In genomic region chr1:23169727-23170335, GRCh38 we compare ENCODE assay signal across 9 cellular contexts. TPM values are rescaled to one million over a fixed set of nuclear protein-coding genes. Genes with fewer than 3 reads are reported as not detected.
DNase-seq lines count a peak whose midpoint lies in the region; ATAC-seq and TF ChIP-seq lines count a peak whose summit lies in the region.
"Had no signal": no experiment of that assay in that cellular context is flagged by ENCODE, and none has a peak within 500 bp of the region (broad histone marks: within the 10 kb centered on the region; RNA-seq: fewer than 3 reads in every experiment).

No MANE protein-coding gene starts in this region.

- H3K4me3 Mint-ChIP-seq in activated CD8-positive, alpha-beta T cell treated with anti-CD3 and anti-CD28 coated beads for 36 hours: peak overlapping the region; percentile 97

- H3K9ac ChIP-seq in IMR-90 (ENCODE audit: low read depth, low read length): no peak overlapping the region

- BruUV-seq in IMR-90 (replicated peaks; lab: Mats Ljungman, UMichigan): no TSS peak

- in situ Hi-C loops in Caki2 (cut with HindIII; ENCODE audit: low pct_unique_long_range_greater_than_20kb, low sequenced_read_pairs): no loop called here
- in situ Hi-C loops in IMR-90 (cut with MboI; ENCODE audit: low sequenced_read_pairs): no loop called here

- peaks cover 34% of the 10 kb centered on the region for H4K20me1 ChIP-seq in IMR-90 (ENCODE audit: insufficient read depth, low read length)

- H3K18ac ChIP-seq in IMR-90 (ENCODE audit: low read depth, low read length): no peak overlapping the region

- H3K9me3 ChIP-seq in IMR-90 (ENCODE audit: control insufficient read depth, insufficient read depth, low read length) (no peaks in the 10 kb centered on the region), psoas muscle (no peaks in the 10 kb centered on the region)

- H3K9me1 ChIP-seq in IMR-90 (ENCODE audit: insufficient read depth, low read length): peaks cover 11% of the 10 kb centered on the region

- H3K4ac ChIP-seq in IMR-90 (ENCODE audit: low read depth, low read length): peak overlapping the region; percentile 53; the same call in 1 of the 2 replicates

- H3K14ac ChIP-seq in IMR-90 (replicated peaks; ENCODE audit: low read depth, low read length): no peak overlapping the region; the same call in 1 of the 2 replicates

- TF ChIP-seq POLR2A in IMR-90 (IDR thresholded peaks at IDR 0.05; ENCODE audit: low read depth, low read length): no peak

- no peaks in the 10 kb centered on the region for H3K36me3 Mint-ChIP-seq in activated CD8-positive, alpha-beta T cell treated with anti-CD3 and anti-CD28 coated beads for 36 hours (ENCODE audit: low read depth)

- no peak overlapping the region for H4K5ac ChIP-seq in IMR-90 (ENCODE audit: low read depth, low read length)

- peak; percentile 5; the same call in 1 of the 2 replicates for ATAC-seq in IMR-90 (ENCODE audit: low read depth)
- ATAC-seq in activated CD8-positive, alpha-beta T cell treated with anti-CD3 and anti-CD28 coated beads for 36 hours: peak; percentile 31
- ATAC-seq in foreskin keratinocyte: peak; percentile 23
- peak in 3 of 4 donors; percentile 46 to 57 (median 52) for ATAC-seq in psoas muscle
- ATAC-seq in HG03045 (IDR thresholded peaks at IDR 0.05; ENCODE audit: unreplicated experiment): no peak
- ATAC-seq in GM19324 (IDR thresholded peaks at IDR 0.05; ENCODE audit: low FRiP score, unreplicated experiment): no peak

- no peaks in the 10 kb centered on the region for H3K36me3 ChIP-seq in IMR-90 (ENCODE audit: control insufficient read depth, insufficient read depth, low read length)
- no peaks in the 10 kb centered on the region for H3K36me3 ChIP-seq in psoas muscle (ENCODE audit: insufficient read depth in 1 of 2, low read depth in 1 of 2)

- POLR2A ChIA-PET in IMR-90 (lab: Charles Lee; ENCODE audit: unreplicated experiment): no interaction called here
- POLR2A ChIA-PET in activated CD8-positive, alpha-beta T cell treated with anti-CD3 and anti-CD28 coated beads for 36 hours (lab: Charles Lee): interaction anchor here (0.7 to 2.9 kb wide), 6 partner anchors 46 to 457 kb away, joined by 3 to 11 read pairs (median 4); partner anchors contain the start of gene KDM1A

- no peak overlapping the region; the same call in 1 of the 2 replicates for H2BK20ac ChIP-seq in IMR-90 (ENCODE audit: low read depth, low read length)

- H3K27me3 Mint-ChIP-seq in activated CD8-positive, alpha-beta T cell treated with anti-CD3 and anti-CD28 coated beads for 36 hours: no peaks in the 10 kb centered on the region

- 48% methylated on average over 5 of the region's 5 CpGs; no CpG with 5 or more reads in 1 of the 2 experiments for WGBS in IMR-90 (ENCODE audit: extremely low coverage in 2 of 2, insufficient read length in 1 of 2), 2 experiments
- 31 to 47% (median 39%) methylated on average over 5 of the region's 5 CpGs for WGBS in psoas muscle, 3 donors

- peaks cover 5% of the 10 kb centered on the region for H3K4me1 ChIP-seq in IMR-90 (ENCODE audit: control insufficient read depth, insufficient read depth, low read length)
- H3K4me1 ChIP-seq in foreskin keratinocyte: peaks cover 21% of the 10 kb centered on the region
- peaks cover 11% of the 10 kb centered on the region for H3K4me1 ChIP-seq in psoas muscle

- H3K4me1 Mint-ChIP-seq in activated CD8-positive, alpha-beta T cell treated with anti-CD3 and anti-CD28 coated beads for 36 hours (ENCODE audit: low read depth): peaks cover 38% of the 10 kb centered on the region

- H3K27ac ChIP-seq in IMR-90 (ENCODE audit: insufficient read depth, low read length) (peak overlapping the region; percentile 19; the same call in 1 of the 2 replicates), foreskin keratinocyte (peak overlapping the region; percentile 86), psoas muscle (peak overlapping the region; percentile 80)

- no peak for TF ChIP-seq RAD21 in IMR-90 (IDR thresholded peaks at IDR 0.05; ENCODE audit: low read length)

- DNase-seq in Caki2 (ENCODE audit: low read depth): peak; percentile 67
- peak; percentile 72 for DNase-seq in IMR-90
- peak; percentile 60 for DNase-seq in activated CD8-positive, alpha-beta T cell treated with anti-CD3 and anti-CD28 coated beads for 36 hours
- peak; percentile 71 to 77 for DNase-seq in foreskin keratinocyte
- peak; percentile 67 to 74 for DNase-seq in psoas muscle
- no peak for DNase-seq in NCI-H2029 treated with DMSO at 0.1 percent for 48 hours (lab: John Stamatoyannopoulos, UW)

- no peak overlapping the region for H3K23ac ChIP-seq in IMR-90 (ENCODE audit: low read depth, low read length)

- H4K8ac ChIP-seq in IMR-90 (ENCODE audit: low read depth in 2 of 2, low read length in 2 of 2): peak overlapping the region in 1 of 2 experiments; percentile 52; a peak in 2 of 4 replicates

- no peak overlapping the region for H3K56ac ChIP-seq in IMR-90 (ENCODE audit: extremely low read depth, insufficient read depth, low read length)

- no peak overlapping the region; the same call in 2 of the 3 replicates for H2BK15ac ChIP-seq in IMR-90 (ENCODE audit: low read depth, low read length)

- H2AK5ac ChIP-seq in IMR-90 (ENCODE audit: low read depth, low read length): no peak overlapping the region

- no peak overlapping the region for H3K4me3 ChIP-seq in IMR-90 (ENCODE audit: insufficient read depth, low read depth, low read length)
- no peak overlapping the region for H3K4me3 ChIP-seq in psoas muscle

- no peaks in the 10 kb centered on the region for H3K9me3 Mint-ChIP-seq in activated CD8-positive, alpha-beta T cell treated with anti-CD3 and anti-CD28 coated beads for 36 hours

- no peak overlapping the region for H3K27ac Mint-ChIP-seq in activated CD8-positive, alpha-beta T cell treated with anti-CD3 and anti-CD28 coated beads for 36 hours

- H2AK9ac ChIP-seq in IMR-90 (replicated peaks; ENCODE audit: low read depth, low read length, poor library complexity): no peak overlapping the region

- CTCF ChIA-PET in IMR-90 (lab: Yijun Ruan, JAX): interaction anchor here (0.7 kb wide), 1 partner anchor 14 kb away, joined by 3 read pairs; no protein-coding TSS in a partner anchor
- CTCF ChIA-PET in activated CD8-positive, alpha-beta T cell treated with anti-CD3 and anti-CD28 coated beads for 36 hours (lab: Charles Lee): interaction anchor here (0.9 to 8.8 kb wide), 4 partner anchors 14 to 73 kb away, joined by 3 to 93 read pairs (median 4); no protein-coding TSS in a partner anchor

- dilution Hi-C loops in IMR-90 (cut with HindIII; ENCODE audit: low sequenced_read_pairs, unreplicated experiment): no loop called here

- H3K79me1 ChIP-seq in IMR-90 (ENCODE audit: low read depth in 1 of 2, low read length in 2 of 2): peaks cover 0 to 29% of the 10 kb centered on the region in 2 experiments; a peak in 2 of 4 replicates

- H3K4me2 ChIP-seq in IMR-90 (ENCODE audit: low read depth, low read length): no peak overlapping the region

- intact Hi-C loops in IMR-90 (cut with micrococcal nuclease) (no loop called here), psoas muscle (cut with DNase I) (no loop called here)
- intact Hi-C loops in activated CD8-positive, alpha-beta T cell treated with anti-CD3 and anti-CD28 coated beads for 36 hours (cut with micrococcal nuclease): no loop called here

- no peak for TF ChIP-seq CTCF in IMR-90 (conservative IDR thresholded peaks at IDR 0.05; ENCODE audit: low read depth, low read length)
- TF ChIP-seq CTCF in activated CD8-positive, alpha-beta T cell treated with anti-CD3 and anti-CD28 coated beads for 36 hours (IDR thresholded peaks at IDR 0.05): no peak
- TF ChIP-seq CTCF in foreskin keratinocyte (conservative IDR thresholded peaks at IDR 0.05): no peak
- no peak for TF ChIP-seq CTCF in psoas muscle (IDR thresholded peaks at IDR 0.05)

- H3K27me3 ChIP-seq in IMR-90 (ENCODE audit: control insufficient read depth, insufficient read depth, low read length) (no peaks in the 10 kb centered on the region), foreskin keratinocyte (no peaks in the 10 kb centered on the region), psoas muscle (ENCODE audit: insufficient read depth in 3 of 3, low read length in 2 of 3) (no peaks in the 10 kb centered on the region)

- no peak overlapping the region; the same call in 1 of the 2 replicates for H4K91ac ChIP-seq in IMR-90 (ENCODE audit: insufficient read depth, low read depth, low read length)

- peak overlapping the region; percentile 67 for H2AFZ ChIP-seq in IMR-90 (replicated peaks; ENCODE audit: low read length, poor library complexity)

- no peak overlapping the region for H2BK120ac ChIP-seq in IMR-90 (ENCODE audit: low read depth, low read length)

- peak overlapping the region; percentile 3 for H2BK5ac ChIP-seq in IMR-90 (ENCODE audit: low read depth, low read length, poor library complexity, severe bottlenecking)

TF ChIP-seq in IMR-90, 13 proteins besides CTCF, POLR2A, EP300 and RAD21 (continues in another document):
- peak; percentile 47; the same call in 1 of the 2 replicates for TF ChIP-seq RFX5 (IDR thresholded peaks at IDR 0.05; ENCODE audit: low read depth, low read length)
- TF ChIP-seq RCOR1 (IDR thresholded peaks at IDR 0.05; ENCODE audit: insufficient replicate concordance, low read length): peak; percentile 28
- no peak for TF ChIP-seq NFE2L2 (IDR thresholded peaks at IDR 0.05; ENCODE audit: low read depth, low read length)

RNA-seq across cellular contexts. Expression of gene LUZP1, which starts 1.2 kb away (rescaled TPM):
- 10.9 and 17.0 TPM in 2 replicates for total RNA-seq in Caki2 (2014; rRNA removed; shearing (Covaris generic); ENCODE audit: low replicate concordance)
- total RNA-seq in IMR-90 (2012; rRNA removed) (31.7 and 36.1 TPM in 2 replicates), foreskin keratinocyte (57.9 and 60.7 TPM in 2 replicates), psoas muscle (10 to 100 TPM in 2 of 4 donors, 1 to 10 TPM in 2; 7.4 to 13.4 (median 10.2) TPM)
- polyA plus RNA-seq in IMR-90 (2012; rRNA removed) (12.9 and 13.1 TPM in 2 replicates), foreskin keratinocyte (11.4 and 12.8 TPM in 2 replicates), psoas muscle (1 to 10 TPM; 1.5 to 6.6 (median 4.6) TPM)
- 5.5 and 5.7 TPM in 2 replicates for polyA plus RNA-seq in IMR-90 (2012; cell fraction: cytosol; rRNA removed)
- polyA plus RNA-seq in IMR-90 (2012; cell fraction: nucleus; rRNA removed; ENCODE audit: low replicate concordance): 6.7 and 17.7 TPM in 2 replicates
- 10 to 100 TPM; 14.9 to 16.0 TPM for total RNA-seq in activated CD8-positive, alpha-beta T cell treated with anti-CD3 and anti-CD28 coated beads for 36 hours

RNA-seq across cellular contexts. Expression of gene HTR1D, which starts 47.5 kb away (rescaled TPM):
- 0.52 and 1.5 TPM in 2 replicates for total RNA-seq in Caki2 (2014; rRNA removed; shearing (Covaris generic); ENCODE audit: low replicate concordance)
- total RNA-seq in IMR-90 (2012; rRNA removed): under 0.01 and 0.18 TPM in 2 replicates
- 0.03 and 0.06 TPM in 2 replicates for polyA plus RNA-seq in IMR-90 (2012; rRNA removed)
- polyA plus RNA-seq in IMR-90 (2012; cell fraction: cytosol; rRNA removed): 0.04 TPM in 1 of 2 replicates, not detected in the other
- polyA plus RNA-seq in IMR-90 (2012; cell fraction: nucleus; rRNA removed; ENCODE audit: low replicate concordance): 0.10 and 0.13 TPM in 2 replicates
- not detected for total RNA-seq in activated CD8-positive, alpha-beta T cell treated with anti-CD3 and anti-CD28 coated beads for 36 hours
- total RNA-seq in foreskin keratinocyte: 0.14 and 0.24 TPM in 2 replicates
- polyA plus RNA-seq in foreskin keratinocyte: 0.09 and 0.11 TPM in 2 replicates
- total RNA-seq in psoas muscle: not detected
- polyA plus RNA-seq in psoas muscle: under 1 TPM in 2 of 3 donors, not detected in 1; 0.03 to 0.06 TPM
- total RNA-seq: mononuclear cell had no signal

Comparison
In these comparisons a context has a peak if more than half of its experiments do, and no peak if none do; other contexts are left out.
1. ATAC-seq: peak in IMR-90 (single experiment), activated CD8-positive, alpha-beta T cell treated with anti-CD3 and anti-CD28 coated beads for 36 hours (single experiment), foreskin keratinocyte (single experiment) and psoas muscle (3 of 4); none in HG03045 (single experiment) and GM19324 (single experiment).
2. H3K27ac ChIP-seq: peak in every context shown above with its lines; median percentile 86 in foreskin keratinocyte; 80 in psoas muscle; 19 in IMR-90.